29 cellular contexts compared by ENCODE assay signal in genomic region chr10:4093438-4093837, GRCh38.
"Had no signal": no experiment of that assay in that cellular context is flagged by ENCODE, and none has a peak within 500 bp of the region (broad histone marks: within the 10 kb centered on the region; RNA-seq: fewer than 3 reads in every experiment).

No MANE protein-coding gene starts in this region.

- H3K4me3 ChIP-seq: esophagus squamous epithelium, mucosa of descending colon, right lobe of liver, skin epidermis, upper lobe of right lung had no signal

- H3K4me1 Mint-ChIP-seq: central memory CD8-positive, alpha-beta T cell; nephron had no signal

- H3K27ac Mint-ChIP-seq: activated CD8-positive, alpha-beta T cell treated with anti-CD3 and anti-CD28 coated beads for 36 hours; activated T-helper 17 cell treated with anti-CD3 and anti-CD28 coated beads, Interleukin-2, amount 50 U/mL, for 72 hours; nephron; stimulated activated effector memory CD8-positive, alpha-beta T cell treated with anti-CD3 and anti-CD28 coated beads, Interleukin-12 subunit alpha, Interleukin-12 subunit beta, amount 100 ng/mL, for 72 hours; stimulated activated naive CD8-positive, alpha-beta T cell treated with anti-CD3 and anti-CD28 coated beads, Interleukin-15, Interleukin-2, amounts not matched to agents 100 ng/mL and 50 ng/mL, for 24 hours had no signal

- ATAC-seq: activated CD8-positive, alpha-beta T cell treated with anti-CD3 and anti-CD28 coated beads for 36 hours; activated T-cell treated with anti-CD3 and anti-CD28 coated beads, Interleukin-2, amount 50 U/mL, for 4 hours; activated T-helper 17 cell treated with anti-CD3 and anti-CD28 coated beads, Interleukin-2, amount 50 U/mL, for 72 hours; left cardiac atrium; left ventricle myocardium superior; mucosa of descending colon; right lobe of liver; stimulated activated effector memory CD8-positive, alpha-beta T cell treated with anti-CD3 and anti-CD28 coated beads, Interleukin-12 subunit alpha, Interleukin-12 subunit beta, amount 100 ng/mL, for 72 hours; upper lobe of right lung had no signal

- H3K4me3 Mint-ChIP-seq: activated CD8-positive, alpha-beta T cell treated with anti-CD3 and anti-CD28 coated beads for 36 hours; activated T-cell treated with anti-CD3 and anti-CD28 coated beads, Interleukin-2, amount 50 U/mL, for 4 hours; activated T-helper 17 cell treated with anti-CD3 and anti-CD28 coated beads, Interleukin-2, amount 50 U/mL, for 72 hours; central memory CD8-positive, alpha-beta T cell; nephron; stimulated activated effector memory CD8-positive, alpha-beta T cell treated with anti-CD3 and anti-CD28 coated beads, Interleukin-12 subunit alpha, Interleukin-12 subunit beta, amount 100 ng/mL, for 72 hours; stimulated activated naive CD8-positive, alpha-beta T cell treated with anti-CD3 and anti-CD28 coated beads, Interleukin-15, Interleukin-2, amounts not matched to agents 100 ng/mL and 50 ng/mL, for 24 hours had no signal

- H3K27ac ChIP-seq: epithelial cell of prostate, esophagus squamous epithelium, right lobe of liver, skin epidermis, upper lobe of right lung had no signal

- H3K9me3 Mint-ChIP-seq: activated CD8-positive, alpha-beta T cell treated with anti-CD3 and anti-CD28 coated beads for 36 hours; activated T-helper 17 cell treated with anti-CD3 and anti-CD28 coated beads, Interleukin-2, amount 50 U/mL, for 72 hours; central memory CD8-positive, alpha-beta T cell; nephron; stimulated activated effector memory CD8-positive, alpha-beta T cell treated with anti-CD3 and anti-CD28 coated beads, Interleukin-12 subunit alpha, Interleukin-12 subunit beta, amount 100 ng/mL, for 72 hours; stimulated activated naive CD8-positive, alpha-beta T cell treated with anti-CD3 and anti-CD28 coated beads, Interleukin-15, Interleukin-2, amounts not matched to agents 100 ng/mL and 50 ng/mL, for 24 hours had no signal

- DNase-seq: activated CD4-positive, alpha-beta T cell treated with anti-CD3 and anti-CD28 coated beads, Interleukin-2, amount 50 U/mL, for 1 hour; activated CD4-positive, CD25-positive, alpha-beta regulatory T cell treated with anti-CD3 and anti-CD28 coated beads, Interleukin-2, amount 50 U/mL, for 72 hours; activated CD8-positive, alpha-beta T cell treated with anti-CD3 and anti-CD28 coated beads for 36 hours; activated gamma-delta T cell treated with Interleukin-2 at 50 U/mL for 16 hours; activated naive CD4-positive, alpha-beta T cell treated with anti-CD3 and anti-CD28 coated beads, Interleukin-2, amount 50 U/mL, for 16 hours; activated T-cell treated with anti-CD3 and anti-CD28 coated beads, Interleukin-2, amount 50 U/mL, for 4 hours; amygdala; dermis blood vessel endothelial cell; effector CD8-positive, alpha-beta T cell; esophagus squamous epithelium; foreskin melanocyte; islet precursor cell; left cardiac atrium; left ventricle myocardium superior; mucosa of descending colon; posterior cingulate gyrus; right lobe of liver; stimulated activated CD4-positive, alpha-beta T cell treated with anti-CD3 and anti-CD28 coated beads, Interleukin-12 subunit alpha, Interleukin-12 subunit beta, amount 100 ng/mL, for 4 hours; stimulated activated CD4-positive, alpha-beta T cell treated with anti-CD3 and anti-CD28 coated beads, Interleukin-4, amount 100 ng/mL, for 24 hours; substantia nigra; T-helper 2 cell; upper lobe of right lung had no signal

- H3K36me3 Mint-ChIP-seq: stimulated activated effector memory CD8-positive, alpha-beta T cell treated with anti-CD3 and anti-CD28 coated beads, Interleukin-12 subunit alpha, Interleukin-12 subunit beta, amount 100 ng/mL, for 72 hours had no signal

- H3K27me3 ChIP-seq: esophagus squamous epithelium, right lobe of liver, upper lobe of right lung had no signal

- H3K27me3 Mint-ChIP-seq: activated CD8-positive, alpha-beta T cell treated with anti-CD3 and anti-CD28 coated beads for 36 hours; activated T-helper 17 cell treated with anti-CD3 and anti-CD28 coated beads, Interleukin-2, amount 50 U/mL, for 72 hours; central memory CD8-positive, alpha-beta T cell had no signal
